8 cellular contexts compared by ENCODE assay signal in genomic region chr13:48078251-48078656, GRCh38. TPM values are rescaled to one million over a fixed set of nuclear protein-coding genes. Genes with fewer than 3 reads are reported as not detected.
DNase-seq lines count a peak whose midpoint lies in the region; ATAC-seq, FAIRE-seq and TF ChIP-seq lines count a peak whose summit lies in the region.

No MANE protein-coding gene starts in this region.

- no peak overlapping the region for H2BK120ac ChIP-seq in trophoblast cell (ENCODE audit: insufficient read depth, low read length, poor library complexity)

- H4K8ac ChIP-seq in trophoblast cell (ENCODE audit: low read depth, low read length): no peak overlapping the region

- no peaks in the 10 kb centered on the region for H3K79me1 ChIP-seq in trophoblast cell (ENCODE audit: low read length)

- H3K23ac ChIP-seq in trophoblast cell (ENCODE audit: low read length): no peak overlapping the region

- no peak overlapping the region for H2BK12ac ChIP-seq in trophoblast cell (ENCODE audit: low read length)

- H3K9me3 ChIP-seq in trophoblast cell (ENCODE audit: insufficient read depth, low read depth, low read length): no peaks in the 10 kb centered on the region
- H3K9me3 ChIP-seq in aorta (ENCODE audit: control insufficient read depth, low read length): no peaks in the 10 kb centered on the region
- H3K9me3 ChIP-seq in smooth muscle cell (replicated peaks; ENCODE audit: low read depth): no peaks in the 10 kb centered on the region

- H3K14ac ChIP-seq in trophoblast cell (ENCODE audit: low read length): no peak overlapping the region

- no peak for TF ChIP-seq CTCF in smooth muscle cell (IDR thresholded peaks at IDR 0.05; ENCODE audit: borderline replicate concordance, insufficient read depth, poor library complexity, severe bottlenecking)

- peak overlapping the region; percentile 31 for H3K27ac Mint-ChIP-seq in activated CD4-positive, alpha-beta memory T cell treated with anti-CD3 and anti-CD28 coated beads, Interleukin-2, amount 10 ng/mL, durations not matched to agents 7 days and 5 days

- no peak overlapping the region for H4K91ac ChIP-seq in trophoblast cell (ENCODE audit: low read depth, low read length)

- peaks cover 21 to 34% of the 10 kb centered on the region in 2 experiments for H3K36me3 ChIP-seq in trophoblast cell (ENCODE audit: control insufficient read depth in 1 of 2, insufficient read depth in 2 of 2, low read length in 2 of 2)
- H3K36me3 ChIP-seq in aorta (ENCODE audit: control insufficient read depth in 1 of 2, insufficient read depth in 2 of 2, low read length in 1 of 2): peaks cover 7 to 10% of the 10 kb centered on the region in 2 donors
- H3K36me3 ChIP-seq in smooth muscle cell (ENCODE audit: low read depth): peaks cover 67% of the 10 kb centered on the region

- peaks cover 70% of the 10 kb centered on the region for H3K36me3 Mint-ChIP-seq in activated CD4-positive, alpha-beta memory T cell treated with anti-CD3 and anti-CD28 coated beads, Interleukin-2, amount 10 ng/mL, durations not matched to agents 7 days and 5 days (ENCODE audit: low read depth)

- H3K4me2 ChIP-seq in trophoblast cell (ENCODE audit: low read length) (no peak overlapping the region), smooth muscle cell (no peak overlapping the region)

- ATAC-seq in GM21367 (IDR thresholded peaks at IDR 0.05; ENCODE audit: unreplicated experiment) (peak; percentile 98), HG03469 (IDR thresholded peaks at IDR 0.05; ENCODE audit: unreplicated experiment) (peak; percentile 96), aorta (ENCODE audit: low FRiP score) (no peak)

- H3K4me3 Mint-ChIP-seq in activated CD4-positive, alpha-beta memory T cell treated with anti-CD3 and anti-CD28 coated beads, Interleukin-2, amount 10 ng/mL, durations not matched to agents 7 days and 5 days: no peak overlapping the region

- H2BK5ac ChIP-seq in trophoblast cell (ENCODE audit: low read depth, low read length, poor library complexity): no peak overlapping the region

- POLR2A ChIA-PET in activated CD4-positive, alpha-beta memory T cell treated with anti-CD3 and anti-CD28 coated beads, Interleukin-2, amount 10 ng/mL, durations not matched to agents 7 days and 5 days (lab: Charles Lee): interaction anchor here (1.2 to 2.5 kb wide), 3 partner anchors 16 to 41 kb away, joined by 3 to 20 read pairs (median 17); partner anchors contain the start of genes MED4 and NUDT15

- WGBS in trophoblast cell (ENCODE audit: extremely low coverage, insufficient coverage, insufficient read length): no CpG with 5 or more reads among the region's 2 CpGs
- WGBS in aorta, 2 donors: 47 to 48% methylated on average over 2 of the region's 2 CpGs
- 50% methylated on average over 2 of the region's 2 CpGs for WGBS in smooth muscle cell (ENCODE audit: low lambda C conversion rate)

- H3K27ac ChIP-seq in trophoblast cell (ENCODE audit: low read depth, low read length) (no peak overlapping the region), aorta (ENCODE audit: low read depth in 1 of 2, low read length in 2 of 2) (no peak overlapping the region), smooth muscle cell (ENCODE audit: low read depth) (no peak overlapping the region)

- H4K20me1 ChIP-seq in smooth muscle cell (ENCODE audit: low read depth): no peaks in the 10 kb centered on the region

- no peak for TF ChIP-seq POLR2A in GM12892 (IDR thresholded peaks at IDR 0.05; ENCODE audit: low read depth, low read length)

- H3K4ac ChIP-seq in trophoblast cell (ENCODE audit: low read depth, low read length): no peak overlapping the region

- no peaks in the 10 kb centered on the region for H3K27me3 ChIP-seq in trophoblast cell (ENCODE audit: insufficient read depth, low read length)
- no peaks in the 10 kb centered on the region for H3K27me3 ChIP-seq in aorta (ENCODE audit: control insufficient read depth in 1 of 2, insufficient read depth in 2 of 2, low read length in 1 of 2)
- H3K27me3 ChIP-seq in smooth muscle cell (ENCODE audit: low read depth): no peaks in the 10 kb centered on the region

- no peak overlapping the region for H3K18ac ChIP-seq in trophoblast cell (ENCODE audit: low read length)

- DNase-seq in GM12892 (ENCODE audit: insufficient read length) (peak; percentile 33), trophoblast cell (peak in 1 of 2 donors; percentile 32), SHP77 (lab: John Stamatoyannopoulos, UW) (no peak), aorta (no peak), smooth muscle cell (lab: John Stamatoyannopoulos, UW; ENCODE audit: unreplicated experiment) (no peak)
- DNase-seq in activated CD4-positive, alpha-beta memory T cell treated with anti-CD3 and anti-CD28 coated beads, Interleukin-2, amount 10 ng/mL, durations not matched to agents 7 days and 5 days: peak; percentile 35

- no peaks in the 10 kb centered on the region for H3K27me3 Mint-ChIP-seq in activated CD4-positive, alpha-beta memory T cell treated with anti-CD3 and anti-CD28 coated beads, Interleukin-2, amount 10 ng/mL, durations not matched to agents 7 days and 5 days

- H3K79me2 ChIP-seq in trophoblast cell (ENCODE audit: control insufficient read depth, insufficient read depth, low read length, poor library complexity) (no peaks in the 10 kb centered on the region), smooth muscle cell (ENCODE audit: low read depth) (no peaks in the 10 kb centered on the region)

- peaks cover 10% of the 10 kb centered on the region for H3K4me1 Mint-ChIP-seq in activated CD4-positive, alpha-beta memory T cell treated with anti-CD3 and anti-CD28 coated beads, Interleukin-2, amount 10 ng/mL, durations not matched to agents 7 days and 5 days

- no peak overlapping the region for H3K9ac ChIP-seq in trophoblast cell (ENCODE audit: low read length)
- H3K9ac ChIP-seq in smooth muscle cell (ENCODE audit: low read depth): no peak overlapping the region

- H3K4me1 ChIP-seq in trophoblast cell (ENCODE audit: control insufficient read depth in 1 of 2, insufficient read depth in 2 of 2, low read length in 2 of 2): no peaks in the 10 kb centered on the region
- H3K4me1 ChIP-seq in aorta (ENCODE audit: control insufficient read depth in 1 of 2, insufficient read depth in 2 of 2, low read length in 2 of 2): no peaks in the 10 kb centered on the region
- no peaks in the 10 kb centered on the region for H3K4me1 ChIP-seq in smooth muscle cell (ENCODE audit: low read depth)

- CTCF ChIA-PET in activated CD4-positive, alpha-beta memory T cell treated with anti-CD3 and anti-CD28 coated beads, Interleukin-2, amount 10 ng/mL, durations not matched to agents 7 days and 5 days (lab: Charles Lee): interaction anchor here (0.8 to 3.0 kb wide), 7 partner anchors 10 to 691 kb away, joined by 3 to 33 read pairs (median 4); partner anchors contain the start of genes MED4 and NUDT15

- intact Hi-C loops in aorta (cut with DNase I): no loop called here

- H4K12ac ChIP-seq in trophoblast cell (ENCODE audit: low read depth, low read length): no peak overlapping the region

- H2AFZ ChIP-seq in trophoblast cell (ENCODE audit: insufficient read depth, low read length, poor library complexity) (no peak overlapping the region), smooth muscle cell (ENCODE audit: low read depth) (no peak overlapping the region)

- no peaks in the 10 kb centered on the region for H3K9me3 Mint-ChIP-seq in activated CD4-positive, alpha-beta memory T cell treated with anti-CD3 and anti-CD28 coated beads, Interleukin-2, amount 10 ng/mL, durations not matched to agents 7 days and 5 days

- no peaks in the 10 kb centered on the region for H3F3A ChIP-seq in smooth muscle cell (ENCODE audit: low read depth)

- no peak overlapping the region for H2AK5ac ChIP-seq in trophoblast cell (ENCODE audit: low read length)

- H3K4me3 ChIP-seq in trophoblast cell (ENCODE audit: low read depth, low read length) (peak overlapping the region; percentile 35), aorta (ENCODE audit: low read length in 2 of 2) (no peak overlapping the region), smooth muscle cell (no peak overlapping the region)

- FAIRE-seq in GM12892 (lab: Jason Lieb, UNC): peak; percentile 84

RNA-seq across cellular contexts. Expression of gene MED4, which starts 16.6 kb away (rescaled TPM):
- polyA plus RNA-seq in GM12892 (2012; ENCODE audit: missing spikeins): 52.6 TPM
- total RNA-seq in activated CD4-positive, alpha-beta memory T cell treated with anti-CD3 and anti-CD28 coated beads, Interleukin-2, amount 10 ng/mL, durations not matched to agents 7 days and 5 days: 10 to 100 TPM; 55.2 to 61.1 TPM
- 35.3 and 35.8 TPM in 2 replicates for polyA plus RNA-seq in trophoblast cell (2013)
- 10 to 100 TPM; 46.1 to 46.9 TPM for total RNA-seq in aorta
- polyA plus RNA-seq in aorta: 10 to 100 TPM; 55.2 to 55.3 TPM
- 42.8 and 47.7 TPM in 2 replicates for total RNA-seq in smooth muscle cell
- polyA plus RNA-seq in smooth muscle cell: 59.9 and 63.9 TPM in 2 replicates

RNA-seq across cellular contexts. Expression of gene NUDT15, which starts 40.7 kb away (rescaled TPM):
- 13.7 TPM for polyA plus RNA-seq in GM12892 (2012; ENCODE audit: missing spikeins)
- 10 to 100 TPM; 10.9 to 11.0 TPM for total RNA-seq in activated CD4-positive, alpha-beta memory T cell treated with anti-CD3 and anti-CD28 coated beads, Interleukin-2, amount 10 ng/mL, durations not matched to agents 7 days and 5 days
- polyA plus RNA-seq in trophoblast cell (2013): 18.9 and 19.4 TPM in 2 replicates
- total RNA-seq in aorta (1 to 10 TPM; 5.7 to 6.6 TPM), smooth muscle cell (6.9 and 7.6 TPM in 2 replicates)
- polyA plus RNA-seq in aorta (10 to 100 TPM in 1 of 2 donors, 1 to 10 TPM in 1; 9.7 to 13.4 TPM), smooth muscle cell (16.0 and 17.4 TPM in 2 replicates)

Comparison
In these comparisons a context has a peak if more than half of its experiments do, and no peak if none do; other contexts are left out.
1. DNase-seq: peak in GM12892 (single experiment) and activated CD4-positive, alpha-beta memory T cell treated with anti-CD3 and anti-CD28 coated beads, Interleukin-2, amount 10 ng/mL, durations not matched to agents 7 days and 5 days (single experiment); none in SHP77 (0 of 2), aorta (0 of 2) and smooth muscle cell (single experiment).